In genomic region chr20:40956926-40957760, GRCh38 we compare ENCODE assay signal across 18 cellular contexts.
"Had no signal": no experiment of that assay in that cellular context is flagged by ENCODE, and none has a peak within 500 bp of the region (broad histone marks: within the 10 kb centered on the region; RNA-seq: fewer than 3 reads in every experiment).

No MANE protein-coding gene starts in this region.

- H3K27ac ChIP-seq: ascending aorta, parathyroid adenoma, spleen, thoracic aorta, upper lobe of right lung had no signal

- H3K9me3 Mint-ChIP-seq: central memory CD8-positive, alpha-beta T cell had no signal

- H3K4me3 ChIP-seq: ascending aorta, mucosa of descending colon, spleen, thoracic aorta, upper lobe of right lung had no signal

- H3K36me3 Mint-ChIP-seq: activated naive CD4-positive, alpha-beta T cell treated with anti-CD3 and anti-CD28 coated beads, Interleukin-2, amount 10 ng/mL, durations not matched to agents 7 days and 5 days; stimulated activated memory B cell treated with anti-CD40 and anti-IgM and Interleukin-4, amounts not matched to agents 10 μg/mL and 1 μg/mL and 100 μg/mL, for 72 hours had no signal

- DNase-seq: activated CD4-positive, alpha-beta T cell treated with anti-CD3 and anti-CD28 coated beads for 36 hours; activated CD4-positive, alpha-beta T cell treated with anti-CD3 and anti-CD28 coated beads, Interleukin-2, amount 50 U/mL, for 48 hours; activated effector memory CD4-positive, alpha-beta T cell treated with Interleukin-2 at 50 U/mL for 16 hours; activated naive CD4-positive, alpha-beta T cell treated with anti-CD3 and anti-CD28 coated beads, Interleukin-2, amount 10 ng/mL, durations not matched to agents 7 days and 5 days; activated T-cell treated with anti-CD3 and anti-CD28 coated beads, Interleukin-2, amount 50 U/mL, for 48 hours; effector memory CD4-positive, alpha-beta T cell; mesenchymal stem cell; spleen; stimulated activated CD4-positive, alpha-beta T cell treated with anti-CD3 and anti-CD28 coated beads, Interleukin-4, amount 100 ng/mL, for 4 hours; upper lobe of right lung had no signal

- H3K27ac Mint-ChIP-seq: activated CD4-positive, alpha-beta T cell treated with anti-CD3 and anti-CD28 coated beads for 36 hours; activated naive CD4-positive, alpha-beta T cell treated with anti-CD3 and anti-CD28 coated beads, Interleukin-2, amount 10 ng/mL, durations not matched to agents 7 days and 5 days; naive thymus-derived CD4-positive, alpha-beta T cell; stimulated activated memory B cell treated with anti-CD40 and anti-IgM and Interleukin-4, amounts not matched to agents 10 μg/mL and 1 μg/mL and 100 μg/mL, for 72 hours; T-helper 2 cell treated with Interferon-gamma antibody and Interleukin-4, amounts not matched to agents 5 μg/mL and 100 μg/mL, for 36 hours had no signal

- H3K36me3 ChIP-seq: ascending aorta, spleen, thoracic aorta, upper lobe of right lung had no signal

- H3K27me3 Mint-ChIP-seq: activated CD4-positive, alpha-beta T cell treated with anti-CD3 and anti-CD28 coated beads for 36 hours; stimulated activated memory B cell treated with anti-CD40 and anti-IgM and Interleukin-4, amounts not matched to agents 10 μg/mL and 1 μg/mL and 100 μg/mL, for 72 hours had no signal

- H3K27me3 ChIP-seq: ascending aorta, upper lobe of right lung had no signal

- H3K4me3 Mint-ChIP-seq: activated CD4-positive, alpha-beta T cell treated with anti-CD3 and anti-CD28 coated beads for 36 hours; activated naive CD4-positive, alpha-beta T cell treated with anti-CD3 and anti-CD28 coated beads, Interleukin-2, amount 10 ng/mL, durations not matched to agents 7 days and 5 days; central memory CD8-positive, alpha-beta T cell; naive thymus-derived CD4-positive, alpha-beta T cell; stimulated activated memory B cell treated with anti-CD40 and anti-IgM and Interleukin-4, amounts not matched to agents 10 μg/mL and 1 μg/mL and 100 μg/mL, for 72 hours; T-helper 2 cell treated with Interferon-gamma antibody and Interleukin-4, amounts not matched to agents 5 μg/mL and 100 μg/mL, for 36 hours had no signal

- H3K4me1 ChIP-seq: ascending aorta, upper lobe of right lung had no signal

- H3K9me3 ChIP-seq: ascending aorta, mucosa of descending colon, thoracic aorta, upper lobe of right lung had no signal

- ATAC-seq: activated CD4-positive, alpha-beta T cell treated with anti-CD3 and anti-CD28 coated beads for 36 hours; mucosa of descending colon had no signal
